Comparison of ENCODE assay signal across 1 cellular context in the genomic region with DNA sequence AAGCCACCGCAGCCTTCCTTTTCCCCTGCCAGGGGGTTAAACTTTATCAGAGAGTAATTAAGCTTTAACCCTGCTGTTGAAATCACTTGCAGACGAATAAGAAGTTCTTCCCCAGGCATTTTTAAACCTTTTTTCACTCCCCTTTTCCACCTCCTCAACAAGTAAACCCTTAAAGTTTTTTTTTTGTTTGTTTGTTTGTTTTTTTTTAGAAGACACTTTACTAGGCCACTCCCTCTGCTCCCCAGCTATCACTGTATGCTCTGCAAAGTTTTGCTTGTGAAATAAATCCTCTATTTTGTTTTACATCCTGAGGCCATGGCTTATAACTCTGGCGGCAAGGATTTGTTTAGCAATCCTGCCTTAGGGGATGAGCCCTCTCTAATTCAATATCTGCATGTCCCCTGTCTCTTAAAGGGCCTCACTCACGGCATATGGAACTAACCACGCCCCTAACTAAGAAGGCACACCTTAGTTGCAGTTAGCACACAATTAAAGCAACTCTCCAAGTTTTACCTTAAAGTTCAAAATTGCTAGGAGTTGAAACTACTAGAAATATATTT.
TF ChIP-seq lines count a peak whose summit lies in the region.

No MANE protein-coding gene starts in this region.

TF ChIP-seq in H1, 55 proteins besides CTCF, POLR2A, EP300 and RAD21 (continued from another document):
- TF ChIP-seq, protein P1, sequence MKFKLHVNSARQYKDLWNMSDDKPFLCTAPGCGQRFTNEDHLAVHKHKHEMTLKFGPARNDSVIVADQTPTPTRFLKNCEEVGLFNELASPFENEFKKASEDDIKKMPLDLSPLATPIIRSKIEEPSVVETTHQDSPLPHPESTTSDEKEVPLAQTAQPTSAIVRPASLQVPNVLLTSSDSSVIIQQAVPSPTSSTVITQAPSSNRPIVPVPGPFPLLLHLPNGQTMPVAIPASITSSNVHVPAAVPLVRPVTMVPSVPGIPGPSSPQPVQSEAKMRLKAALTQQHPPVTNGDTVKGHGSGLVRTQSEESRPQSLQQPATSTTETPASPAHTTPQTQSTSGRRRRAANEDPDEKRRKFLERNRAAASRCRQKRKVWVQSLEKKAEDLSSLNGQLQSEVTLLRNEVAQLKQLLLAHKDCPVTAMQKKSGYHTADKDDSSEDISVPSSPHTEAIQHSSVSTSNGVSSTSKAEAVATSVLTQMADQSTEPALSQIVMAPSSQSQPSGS (IDR thresholded peaks at IDR 0.05; ENCODE audit: low read length) = no peak
- TF ChIP-seq RXRA (IDR thresholded peaks at IDR 0.05; ENCODE audit: insufficient read depth, low read depth, low read length) (no peak), JUND (IDR thresholded peaks at IDR 0.05; ENCODE audit: low read length) (no peak)
TF ChIP-seq in H1: peak in this region for 0.
